ENCODE assay signal across 20 cellular contexts in genomic region chr10:82164333-82164732, GRCh38.
"Had no signal": no experiment of that assay in that cellular context is flagged by ENCODE, and none has a peak within 500 bp of the region (broad histone marks: within the 10 kb centered on the region; RNA-seq: fewer than 3 reads in every experiment).

No MANE protein-coding gene starts in this region.

- H3K27me3 ChIP-seq: SJSA1 had no signal

- H3K4me1 ChIP-seq: SJSA1 had no signal

- H3K4me3 ChIP-seq: SJSA1, SK-N-MC had no signal

- H3K9me3 ChIP-seq: SJSA1 had no signal

- DNase-seq: KBM-7, MV-4-11, NCI-H1048, NCI-H1105, NCI-H1417, NCI-H1436 treated with DMSO at 0.1 percent for 48 hours, NCI-H1694, NCI-H187 treated with DMSO at 0.1 percent for 48 hours, NCI-H2081, NCI-H2107, NCI-H2227 treated with DMSO at 0.1 percent for 48 hours, NCI-H524, NCI-H69, NCI-H774, Right ventricle myocardium superior, RPMI8226, SIG-M5 had no signal

- H3K27ac ChIP-seq: HL-60, SJSA1, SK-N-MC had no signal

- H3K36me3 ChIP-seq: SJSA1 had no signal
